ENCODE assay signal across 1 cellular context in the genomic region with DNA sequence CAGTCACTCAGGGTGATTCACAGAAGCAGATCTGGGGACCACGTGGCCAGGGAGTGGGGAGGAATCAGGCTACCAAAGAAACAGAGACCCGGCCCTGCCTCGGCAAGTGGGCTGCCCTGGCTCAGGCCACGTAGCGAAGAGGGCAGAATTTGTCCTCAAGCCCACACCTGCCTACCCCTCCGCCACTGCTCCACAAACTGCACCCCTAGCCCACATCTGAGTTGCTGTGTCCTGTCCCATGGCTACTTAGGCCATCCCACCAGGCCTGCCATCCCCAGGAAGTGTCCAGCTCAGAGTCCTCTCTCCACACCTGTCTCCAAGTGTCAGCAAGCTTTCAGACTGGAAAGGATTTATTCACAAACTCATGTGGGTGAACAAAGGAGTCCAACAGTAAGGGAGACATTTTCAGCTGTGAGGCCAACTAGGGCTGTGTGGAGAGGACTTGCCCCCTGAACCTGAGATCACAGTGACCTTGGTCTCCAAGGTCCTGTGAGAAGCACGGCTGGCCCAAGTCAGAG.
TF ChIP-seq lines count a peak whose summit lies in the region.

No MANE protein-coding gene starts in this region.

TF ChIP-seq in K562, 482 proteins besides CTCF, POLR2A, EP300 and RAD21:
- TF ChIP-seq, protein P1, sequence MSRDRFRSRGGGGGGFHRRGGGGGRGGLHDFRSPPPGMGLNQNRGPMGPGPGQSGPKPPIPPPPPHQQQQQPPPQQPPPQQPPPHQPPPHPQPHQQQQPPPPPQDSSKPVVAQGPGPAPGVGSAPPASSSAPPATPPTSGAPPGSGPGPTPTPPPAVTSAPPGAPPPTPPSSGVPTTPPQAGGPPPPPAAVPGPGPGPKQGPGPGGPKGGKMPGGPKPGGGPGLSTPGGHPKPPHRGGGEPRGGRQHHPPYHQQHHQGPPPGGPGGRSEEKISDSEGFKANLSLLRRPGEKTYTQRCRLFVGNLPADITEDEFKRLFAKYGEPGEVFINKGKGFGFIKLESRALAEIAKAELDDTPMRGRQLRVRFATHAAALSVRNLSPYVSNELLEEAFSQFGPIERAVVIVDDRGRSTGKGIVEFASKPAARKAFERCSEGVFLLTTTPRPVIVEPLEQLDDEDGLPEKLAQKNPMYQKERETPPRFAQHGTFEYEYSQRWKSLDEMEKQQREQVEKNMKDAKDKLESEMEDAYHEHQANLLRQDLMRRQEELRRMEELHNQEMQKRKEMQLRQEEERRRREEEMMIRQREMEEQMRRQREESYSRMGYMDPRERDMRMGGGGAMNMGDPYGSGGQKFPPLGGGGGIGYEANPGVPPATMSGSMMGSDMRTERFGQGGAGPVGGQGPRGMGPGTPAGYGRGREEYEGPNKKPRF (IDR thresholded peaks at IDR 0.05; ENCODE audit: low read depth, low read length): no peak
- TF ChIP-seq, protein P2, sequence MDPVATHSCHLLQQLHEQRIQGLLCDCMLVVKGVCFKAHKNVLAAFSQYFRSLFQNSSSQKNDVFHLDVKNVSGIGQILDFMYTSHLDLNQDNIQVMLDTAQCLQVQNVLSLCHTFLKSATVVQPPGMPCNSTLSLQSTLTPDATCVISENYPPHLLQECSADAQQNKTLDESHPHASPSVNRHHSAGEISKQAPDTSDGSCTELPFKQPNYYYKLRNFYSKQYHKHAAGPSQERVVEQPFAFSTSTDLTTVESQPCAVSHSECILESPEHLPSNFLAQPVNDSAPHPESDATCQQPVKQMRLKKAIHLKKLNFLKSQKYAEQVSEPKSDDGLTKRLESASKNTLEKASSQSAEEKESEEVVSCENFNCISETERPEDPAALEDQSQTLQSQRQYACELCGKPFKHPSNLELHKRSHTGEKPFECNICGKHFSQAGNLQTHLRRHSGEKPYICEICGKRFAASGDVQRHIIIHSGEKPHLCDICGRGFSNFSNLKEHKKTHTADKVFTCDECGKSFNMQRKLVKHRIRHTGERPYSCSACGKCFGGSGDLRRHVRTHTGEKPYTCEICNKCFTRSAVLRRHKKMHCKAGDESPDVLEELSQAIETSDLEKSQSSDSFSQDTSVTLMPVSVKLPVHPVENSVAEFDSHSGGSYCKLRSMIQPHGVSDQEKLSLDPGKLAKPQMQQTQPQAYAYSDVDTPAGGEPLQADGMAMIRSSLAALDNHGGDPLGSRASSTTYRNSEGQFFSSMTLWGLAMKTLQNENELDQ (CRISPR knock-in tag; IDR thresholded peaks at IDR 0.05; ENCODE audit: borderline replicate concordance): no peak
- TF ChIP-seq, protein P3, sequence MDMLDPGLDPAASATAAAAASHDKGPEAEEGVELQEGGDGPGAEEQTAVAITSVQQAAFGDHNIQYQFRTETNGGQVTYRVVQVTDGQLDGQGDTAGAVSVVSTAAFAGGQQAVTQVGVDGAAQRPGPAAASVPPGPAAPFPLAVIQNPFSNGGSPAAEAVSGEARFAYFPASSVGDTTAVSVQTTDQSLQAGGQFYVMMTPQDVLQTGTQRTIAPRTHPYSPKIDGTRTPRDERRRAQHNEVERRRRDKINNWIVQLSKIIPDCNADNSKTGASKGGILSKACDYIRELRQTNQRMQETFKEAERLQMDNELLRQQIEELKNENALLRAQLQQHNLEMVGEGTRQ (CRISPR knock-in tag; IDR thresholded peaks at IDR 0.05): peak; percentile 43; the same call in 1 of the 2 replicates
TF ChIP-seq in K562: peak in this region for 1.
